ENCODE assay signal across 14 cellular contexts in genomic region chr1:231665046-231665445, GRCh38.
"Had no signal": no experiment of that assay in that cellular context is flagged by ENCODE, and none has a peak within 500 bp of the region (broad histone marks: within the 10 kb centered on the region; RNA-seq: fewer than 3 reads in every experiment).

No MANE protein-coding gene starts in this region.

- H3K4me1 ChIP-seq: gastroesophageal sphincter, psoas muscle, tibial nerve, uterus had no signal

- H3K27ac ChIP-seq: gastroesophageal sphincter, heart left ventricle, left ventricle myocardium inferior, psoas muscle, tibial nerve, uterus had no signal

- DNase-seq: activated CD4-positive, alpha-beta T cell treated with anti-CD3 and anti-CD28 coated beads, Interleukin-2, amount 50 U/mL, for 4 hours; activated gamma-delta T cell; effector CD4-positive, alpha-beta T cell; heart left ventricle; left ventricle myocardium inferior; naive thymus-derived CD8-positive, alpha-beta T cell; psoas muscle; right cardiac atrium; stimulated activated CD4-positive, alpha-beta T cell treated with anti-CD3 and anti-CD28 coated beads, Interleukin-2, amount 100 ng/mL, for 24 hours; uterus had no signal

- H3K27me3 ChIP-seq: gastroesophageal sphincter, heart left ventricle, tibial nerve, uterus had no signal

- H3K36me3 ChIP-seq: gastroesophageal sphincter, heart left ventricle, uterus had no signal

- H3K9me3 ChIP-seq: uterus had no signal

- H3K4me3 ChIP-seq: gastroesophageal sphincter, heart left ventricle, left ventricle myocardium inferior, psoas muscle, tibial nerve, uterus had no signal

- ATAC-seq: activated naive CD4-positive, alpha-beta T cell treated with anti-CD3 and anti-CD28 coated beads, Interleukin-2, amount 50 U/mL, for 72 hours; esophagus mucosa; gastroesophageal sphincter; heart left ventricle; naive thymus-derived CD8-positive, alpha-beta T cell; psoas muscle; right cardiac atrium had no signal
